Comparison of ENCODE assay signal across 1 cellular context in genomic region chr11:134113787-134114186, GRCh38.
TF ChIP-seq lines count a peak whose summit lies in the region.
"Not testable (repeated sequence)": the region's sequence is repeated elsewhere in the genome, so short reads cannot be mapped to it uniquely, and the experiment has no call there.

No MANE protein-coding gene starts in this region.

- not testable (repeated sequence) for TF ChIP-seq CTCF in HEK293 (tag by site-specific recombination; IDR thresholded peaks at IDR 0.05)

- not testable (repeated sequence) for H3K27ac ChIP-seq in HEK293 (ENCODE audit: extremely low read depth, low read depth, low read length)

- POLR2A ChIA-PET in HEK293 (lab: Yijun Ruan, JAX), result not testable (repeated sequence)

- H3K4me3 ChIP-seq in HEK293 (ENCODE audit: low read depth, low read length), result not testable (repeated sequence)

- not testable (repeated sequence) for H3K36me3 ChIP-seq in HEK293 (ENCODE audit: control insufficient read depth in 2 of 2, insufficient read depth in 1 of 2, low read length in 2 of 2)

- H3K9me3 ChIP-seq in HEK293 (ENCODE audit: control insufficient read depth, insufficient read depth, low read depth, low read length), result not testable (repeated sequence)

- H3K4me1 ChIP-seq in HEK293 (ENCODE audit: control insufficient read depth, insufficient read depth, low read length), result not testable (repeated sequence)

- CTCF ChIA-PET in HEK293 (lab: Yijun Ruan, JAX), result not testable (repeated sequence)

TF ChIP-seq in HEK293, 187 proteins besides CTCF, POLR2A, EP300 and RAD21:
- TF ChIP-seq SCRT1 (tag by site-specific recombination; IDR thresholded peaks at IDR 0.05; ENCODE audit: borderline replicate concordance) (peak; percentile 58; the same call in 1 of the 2 replicates), SCRT2 (tag by site-specific recombination; IDR thresholded peaks at IDR 0.05) (peak; percentile 75)
